ENCODE assay signal across 10 cellular contexts in genomic region chr13:27053902-27054595, GRCh38.
DNase-seq lines count a peak whose midpoint lies in the region; ATAC-seq and TF ChIP-seq lines count a peak whose summit lies in the region.
"Had no signal": no experiment of that assay in that cellular context is flagged by ENCODE, and none has a peak within 500 bp of the region (broad histone marks: within the 10 kb centered on the region; RNA-seq: fewer than 3 reads in every experiment).

No MANE protein-coding gene starts in this region.

- DNase-seq in right cardiac atrium (no peak), right atrium auricular region (ENCODE audit: low spot score) (no peak), amniotic epithelial cell (ENCODE audit: low read depth) (peak; percentile 78), colonic mucosa (no peak)
- no peak for DNase-seq in activated CD4-positive, alpha-beta T cell treated with anti-CD3 and anti-CD28 coated beads, Interleukin-2, amount 50 U/mL, for 48 hours
- DNase-seq: cortex of kidney, Kasumi-1 had no signal

- no peak for TF ChIP-seq EP300 in gastroesophageal sphincter (IDR thresholded peaks at IDR 0.05)

- H3K27me3 ChIP-seq in right cardiac atrium (ENCODE audit: control insufficient read depth, insufficient read depth) (no peaks in the 10 kb centered on the region), right atrium auricular region (no peaks in the 10 kb centered on the region), gastroesophageal sphincter (no peaks in the 10 kb centered on the region), colonic mucosa (no peaks in the 10 kb centered on the region)

- H3K27ac ChIP-seq in right cardiac atrium (ENCODE audit: low read length) (no peak overlapping the region), right atrium auricular region (no peak overlapping the region), gastroesophageal sphincter (peak overlapping the region in 1 of 4 donors; percentile 14), colonic mucosa (no peak overlapping the region)

- intact Hi-C loops in right cardiac atrium (cut with DNase I) (no loop called here), colonic mucosa (cut with DNase I) (no loop called here)

- peaks cover 2% of the 10 kb centered on the region for H3K4me1 ChIP-seq in right cardiac atrium (ENCODE audit: control insufficient read depth, insufficient read depth, low read length)
- H3K4me1 ChIP-seq in right atrium auricular region: no peaks in the 10 kb centered on the region
- peaks cover 0 to 14% (median 6%) of the 10 kb centered on the region in 3 donors for H3K4me1 ChIP-seq in gastroesophageal sphincter
- H3K4me1 ChIP-seq in colonic mucosa: no peaks in the 10 kb centered on the region

- WGBS in right cardiac atrium: 60% methylated on average over 6 of the region's 6 CpGs
- 58 to 67% methylated on average over 3 to 4 of the region's 6 CpGs for whole genome bisulfite sequencing in gastroesophageal sphincter (ENCODE audit: low coverage in 1 of 2), 2 donors

- no peak overlapping the region for H3K9ac ChIP-seq in colonic mucosa (ENCODE audit: low read depth in 2 of 2, low read length in 2 of 2)

- no peaks in the 10 kb centered on the region for H3K36me3 ChIP-seq in right atrium auricular region
- peaks cover 0 to 6% of the 10 kb centered on the region in 2 donors for H3K36me3 ChIP-seq in gastroesophageal sphincter
- H3K36me3 ChIP-seq in colonic mucosa: no peaks in the 10 kb centered on the region

- H3K4me3 ChIP-seq in right cardiac atrium (ENCODE audit: low read length): no peak overlapping the region
- no peak overlapping the region for H3K4me3 ChIP-seq in right atrium auricular region
- no peak overlapping the region for H3K4me3 ChIP-seq in gastroesophageal sphincter
- no peak overlapping the region for H3K4me3 ChIP-seq in colonic mucosa

- no peak for TF ChIP-seq POLR2A in gastroesophageal sphincter (IDR thresholded peaks at IDR 0.05)

- ATAC-seq in right cardiac atrium: peak; percentile 66 to 68
- peak; percentile 41 for ATAC-seq in gastroesophageal sphincter
- ATAC-seq in GM18511 (IDR thresholded peaks at IDR 0.05; ENCODE audit: unreplicated experiment): no peak
- ATAC-seq in HG03159 (IDR thresholded peaks at IDR 0.05; ENCODE audit: unreplicated experiment): no peak

- no peak for TF ChIP-seq CTCF in right atrium auricular region (IDR thresholded peaks at IDR 0.05)
- no peak for TF ChIP-seq CTCF in gastroesophageal sphincter (IDR thresholded peaks at IDR 0.05)
- TF ChIP-seq CTCF in colonic mucosa (IDR thresholded peaks at IDR 0.05): no peak

- H3K9me3 ChIP-seq in right cardiac atrium (ENCODE audit: control insufficient read depth, low read length) (no peaks in the 10 kb centered on the region), right atrium auricular region (no peaks in the 10 kb centered on the region), gastroesophageal sphincter (peaks cover 0 to 4% (median 0%) of the 10 kb centered on the region in 3 donors), colonic mucosa (no peaks in the 10 kb centered on the region)

Comparison
In these comparisons a context has a peak if more than half of its experiments do, and no peak if none do; other contexts are left out.
1. ATAC-seq: peak in right cardiac atrium (2 of 2) and gastroesophageal sphincter (single experiment); none in GM18511 (single experiment) and HG03159 (single experiment).